1 cellular context compared by ENCODE assay signal in genomic region chr18:23503038-23503966, GRCh38.
TF ChIP-seq lines count a peak whose summit lies in the region.

RMC1 (plus strand) TSS chr18:23503511; CDS start chr18:23503619, 108 bp downstream.

TF ChIP-seq in HepG2, 621 proteins besides CTCF, POLR2A, EP300 and RAD21 (continued from another document and continues in another):
- no peak for TF ChIP-seq ATM (IDR thresholded peaks at IDR 0.05; ENCODE audit: borderline replicate concordance)
- peak; percentile 26; the same call in 1 of the 2 replicates for TF ChIP-seq E2F1 (CRISPR knock-in tag; IDR thresholded peaks at IDR 0.05)
- TF ChIP-seq FOXK2 (IDR thresholded peaks at IDR 0.05) = no peak
- TF ChIP-seq ZNF687 (CRISPR knock-in tag; IDR thresholded peaks at IDR 0.05) = peak; percentile 94
- peak; percentile 74; the same call in 1 of the 2 replicates for TF ChIP-seq ZBTB7B (CRISPR knock-in tag; IDR thresholded peaks at IDR 0.05)
- TF ChIP-seq BCL6 (CRISPR knock-in tag; IDR thresholded peaks at IDR 0.05) = no peak
- TF ChIP-seq MNT (IDR thresholded peaks at IDR 0.05) = peak; percentile 56; the same call in 1 of the 2 replicates
- 0 out of 2 replicates have a peak, but pooled peaks have one; percentile 26 for TF ChIP-seq ZNF275 (CRISPR knock-in tag; IDR thresholded peaks at IDR 0.05; ENCODE audit: borderline replicate concordance)
- 0 out of 2 replicates have a peak, but pooled peaks have one; percentile 20 for TF ChIP-seq MED13 (CRISPR knock-in tag; IDR thresholded peaks at IDR 0.05)
- TF ChIP-seq ZHX2 (IDR thresholded peaks at IDR 0.05; ENCODE audit: low read depth) = no peak
- TF ChIP-seq ZHX2 (CRISPR knock-in tag; IDR thresholded peaks at IDR 0.05; ENCODE audit: borderline replicate concordance) = no peak
- peak; percentile 82 for TF ChIP-seq FOXC1 (CRISPR knock-in tag; IDR thresholded peaks at IDR 0.05; ENCODE audit: borderline replicate concordance)
- peak in 1 of 2 experiments; percentile 76; a peak in 1 of 4 replicates for TF ChIP-seq KLF16 (CRISPR knock-in tag; IDR thresholded peaks at IDR 0.05)
- TF ChIP-seq ZNF274 (CRISPR knock-in tag; IDR thresholded peaks at IDR 0.05) = peak; percentile 70; the same call in 1 of the 2 replicates
- no peak for TF ChIP-seq MAFK (conservative IDR thresholded peaks at IDR 0.05 in 1 of 2, IDR thresholded peaks at IDR 0.05 in 1 of 2; ENCODE audit: low read length in 2 of 2)
- peak; percentile 53; the same call in 1 of the 2 replicates for TF ChIP-seq ARID5B (CRISPR knock-in tag; IDR thresholded peaks at IDR 0.05)
- TF ChIP-seq CEBPZ (IDR thresholded peaks at IDR 0.05; ENCODE audit: low read length) = no peak
- peak; percentile 37; the same call in 1 of the 2 replicates for TF ChIP-seq THRA (CRISPR knock-in tag; IDR thresholded peaks at IDR 0.05; ENCODE audit: borderline replicate concordance)
- TF ChIP-seq ISX (CRISPR knock-in tag; conservative IDR thresholded peaks at IDR 0.05) = no peak
- no peak; the same call in none of the 2 replicates for TF ChIP-seq ZFP36L1 (CRISPR knock-in tag; IDR thresholded peaks at IDR 0.05)
- TF ChIP-seq ZFP91 (CRISPR knock-in tag; IDR thresholded peaks at IDR 0.05; ENCODE audit: borderline replicate concordance) = peak; percentile 87
- TF ChIP-seq RCOR2 (CRISPR knock-in tag; IDR thresholded peaks at IDR 0.05) = no peak
- TF ChIP-seq KLF15 (CRISPR knock-in tag; IDR thresholded peaks at IDR 0.05; ENCODE audit: borderline replicate concordance) = no peak
- TF ChIP-seq ZIK1 (CRISPR knock-in tag; IDR thresholded peaks at IDR 0.05; ENCODE audit: borderline replicate concordance, low read depth) = no peak
- no peak for TF ChIP-seq JDP2 (CRISPR knock-in tag; IDR thresholded peaks at IDR 0.05; ENCODE audit: borderline replicate concordance)
- TF ChIP-seq ZNF326 (CRISPR knock-in tag; IDR thresholded peaks at IDR 0.05; ENCODE audit: borderline replicate concordance) = no peak
- no peak for TF ChIP-seq NBN (conservative IDR thresholded peaks at IDR 0.05)
